In genomic region chr6:128870751-128871150, GRCh38 we compare ENCODE assay signal across 28 cellular contexts.
"Had no signal": no experiment of that assay in that cellular context is flagged by ENCODE, and none has a peak within 500 bp of the region (broad histone marks: within the 10 kb centered on the region; RNA-seq: fewer than 3 reads in every experiment).

No MANE protein-coding gene starts in this region.

- H3K4me3 ChIP-seq: cardiac muscle cell, MG63 had no signal

- H3K36me3 Mint-ChIP-seq: activated CD4-positive, alpha-beta memory T cell treated with anti-CD3 and anti-CD28 coated beads for 36 hours; activated naive CD4-positive, alpha-beta T cell treated with anti-CD3 and anti-CD28 coated beads, Interleukin-2, amount 50 U/mL, for 72 hours; brain had no signal

- H3K27ac Mint-ChIP-seq: activated CD4-positive, alpha-beta memory T cell treated with anti-CD3 and anti-CD28 coated beads for 36 hours; activated CD4-positive, alpha-beta T cell treated with anti-CD3 and anti-CD28 coated beads, Interleukin-2, amount 10 ng/mL, durations not matched to agents 24 days and 14 days; activated naive CD4-positive, alpha-beta T cell treated with anti-CD3 and anti-CD28 coated beads, Interleukin-2, amount 50 U/mL, for 72 hours; brain; WTC11 had no signal

- H3K9me3 Mint-ChIP-seq: activated CD4-positive, alpha-beta memory T cell treated with anti-CD3 and anti-CD28 coated beads for 36 hours; activated CD4-positive, alpha-beta T cell treated with anti-CD3 and anti-CD28 coated beads, Interleukin-2, amount 10 ng/mL, durations not matched to agents 24 days and 14 days; activated T-cell treated with anti-CD3 and anti-CD28 coated beads, Interleukin-2, amount 50 U/mL, for 4 hours had no signal

- H3K9me2 ChIP-seq: SK-N-SH had no signal

- H3K9me3 ChIP-seq: MG63, SK-N-SH had no signal

- H3K4me3 Mint-ChIP-seq: activated CD4-positive, alpha-beta memory T cell treated with anti-CD3 and anti-CD28 coated beads for 36 hours; activated CD4-positive, alpha-beta T cell treated with anti-CD3 and anti-CD28 coated beads, Interleukin-2, amount 10 ng/mL, durations not matched to agents 24 days and 14 days; activated T-cell treated with anti-CD3 and anti-CD28 coated beads, Interleukin-2, amount 50 U/mL, for 4 hours; brain; WTC11 had no signal

- H3K4me2 ChIP-seq: KMS-11, SK-N-SH had no signal

- H3K9ac ChIP-seq: KMS-11, SK-N-SH had no signal

- H3K36me3 ChIP-seq: cardiac muscle cell, MG63 had no signal

- H3K27me3 Mint-ChIP-seq: activated CD4-positive, alpha-beta memory T cell treated with anti-CD3 and anti-CD28 coated beads for 36 hours; activated CD4-positive, alpha-beta T cell treated with anti-CD3 and anti-CD28 coated beads, Interleukin-2, amount 10 ng/mL, durations not matched to agents 24 days and 14 days; brain had no signal

- ATAC-seq: activated naive CD4-positive, alpha-beta T cell treated with anti-CD3 and anti-CD28 coated beads, Interleukin-2, amount 50 U/mL, for 72 hours; activated T-cell treated with anti-CD3 and anti-CD28 coated beads, Interleukin-2, amount 50 U/mL, for 4 hours; Panc1; Right ventricle myocardium inferior; WTC11 had no signal

- H3K27ac ChIP-seq: cardiac muscle cell, KMS-11 had no signal

- H3K4me1 Mint-ChIP-seq: activated CD4-positive, alpha-beta T cell treated with anti-CD3 and anti-CD28 coated beads, Interleukin-2, amount 10 ng/mL, durations not matched to agents 24 days and 14 days; brain; WTC11 had no signal

- DNase-seq: activated CD4-positive, alpha-beta memory T cell treated with anti-CD3 and anti-CD28 coated beads for 36 hours; activated CD4-positive, alpha-beta T cell treated with anti-CD3 and anti-CD28 coated beads, Interleukin-2, amount 10 ng/mL, durations not matched to agents 24 days and 14 days; activated CD4-positive, CD25-positive, alpha-beta regulatory T cell treated with anti-CD3 and anti-CD28 coated beads, Interleukin-2, amount 50 U/mL, for 72 hours; activated CD8-positive, alpha-beta memory T cell treated with anti-CD3 and anti-CD28 coated beads for 24 hours; activated effector memory CD4-positive, alpha-beta T cell treated with anti-CD3 and anti-CD28 coated beads, Interleukin-2, amount 50 U/mL, for 16 hours; activated naive CD4-positive, alpha-beta T cell treated with Interleukin-2 at 50 U/mL for 16 hours; activated T-cell treated with anti-CD3 and anti-CD28 coated beads, Interleukin-2, amount 50 U/mL, for 4 hours; amygdala; cerebellar nuclear complex; MG63; NCI-H1105; NCI-H1436; NCI-H1694 treated with DMSO at 0.1 percent for 48 hours; NCI-H2081; NCI-H510A treated with DMSO at 0.1 percent for 48 hours; NCI-H748 treated with DMSO at 0.1 percent for 48 hours; NK-92 treated with Interleukin-12 subunit alpha and Interleukin-12 subunit beta, amount 100 ng/mL, for 24 hours; OCI-M1; RPMI8226; SK-N-SH; SW 1271 had no signal

- H3K27me3 ChIP-seq: cardiac muscle cell, MG63 had no signal
